8 cellular contexts compared by ENCODE assay signal in genomic region chr5:179817071-179817840, GRCh38. TPM values are rescaled to one million over a fixed set of nuclear protein-coding genes. Genes with fewer than 3 reads are reported as not detected.
A peak's percentile ranks its signal among the peaks of the same experiment; 100 is the strongest.
DNase-seq lines count a peak whose midpoint lies in the region; ATAC-seq and TF ChIP-seq lines count a peak whose summit lies in the region.

No MANE protein-coding gene starts in this region.

- ATAC-seq in RWPE2 (ENCODE audit: low read depth): no peak

- no peak for DNase-seq in BE2C
- peak; percentile 74 for DNase-seq in RWPE2 (ENCODE audit: low spot score)
- no peak for DNase-seq in fibroblast of mammary gland (ENCODE audit: low read depth)
- no peak for DNase-seq in epidermal melanocyte (ENCODE audit: insufficient read length, low spot score)
- no peak for DNase-seq in anterior cingulate cortex (lab: John Stamatoyannopoulos, UW)
- DNase-seq in activated CD4-positive, CD25-positive, alpha-beta regulatory T cell treated with anti-CD3 and anti-CD28 coated beads, Interleukin-2, amount 50 U/mL, for 72 hours: no peak
- DNase-seq in T-helper 2 cell: no peak

- H3K4me3 ChIP-seq in BE2C (ENCODE audit: low read depth, low read length) (peak overlapping the region; percentile 32), RWPE2 (ENCODE audit: severe bottlenecking) (no peak overlapping the region), fibroblast of mammary gland (ENCODE audit: control insufficient read depth, low read depth, low read length) (peak overlapping the region; percentile 29), neutrophil (ENCODE audit: low read depth in 1 of 2, low read length in 1 of 2) (peak overlapping the region; percentile 27 to 45)

- H3K9me3 ChIP-seq in BE2C (no peaks in the 10 kb centered on the region), RWPE2 (ENCODE audit: severe bottlenecking) (no peaks in the 10 kb centered on the region), neutrophil (no peaks in the 10 kb centered on the region)

- H3K27me3 ChIP-seq in BE2C (no peaks in the 10 kb centered on the region), RWPE2 (ENCODE audit: insufficient read depth, poor library complexity, severe bottlenecking) (no peaks in the 10 kb centered on the region), neutrophil (peaks cover 16% of the 10 kb centered on the region)

- TF ChIP-seq CTCF in BE2C (IDR thresholded peaks at IDR 0.05; ENCODE audit: low read depth, low read length): peak; percentile 5; the same call in 1 of the 2 replicates
- no peak for TF ChIP-seq CTCF in RWPE2 (IDR thresholded peaks at IDR 0.05; ENCODE audit: poor library complexity, severe bottlenecking)
- TF ChIP-seq CTCF in fibroblast of mammary gland (conservative IDR thresholded peaks at IDR 0.05; ENCODE audit: control insufficient read depth, insufficient read depth, low read depth, low read length): no peak
- TF ChIP-seq CTCF in neutrophil (IDR thresholded peaks at IDR 0.05): no peak

- H3K4me1 ChIP-seq in BE2C (peaks cover 22% of the 10 kb centered on the region), RWPE2 (ENCODE audit: insufficient read depth, poor library complexity, severe bottlenecking) (peaks cover 25% of the 10 kb centered on the region), neutrophil (ENCODE audit: control insufficient read depth in 1 of 2, insufficient read depth in 1 of 2, low read depth in 1 of 2, low read length in 1 of 2) (peaks cover 45 to 53% of the 10 kb centered on the region in 2 experiments)

- peaks cover 4% of the 10 kb centered on the region; the same call in 1 of the 2 replicates for H3K36me3 ChIP-seq in BE2C
- peaks cover 28% of the 10 kb centered on the region for H3K36me3 ChIP-seq in RWPE2 (ENCODE audit: low read depth)
- peaks cover 26% of the 10 kb centered on the region for H3K36me3 ChIP-seq in neutrophil

- no peak overlapping the region for H3K27ac ChIP-seq in RWPE2 (ENCODE audit: poor library complexity, severe bottlenecking)
- H3K27ac ChIP-seq in neutrophil: peak overlapping the region; percentile 42

RNA-seq across cellular contexts. Expression of gene SQSTM1, which starts 3.4 kb away (rescaled TPM):
- polyA plus RNA-seq in BE2C (2012; ENCODE audit: insufficient read depth, insufficient read length, low read depth): 269 TPM

RNA-seq across cellular contexts. Expression of gene MGAT4B, which starts 10.6 kb away (rescaled TPM):
- polyA plus RNA-seq in BE2C (2012; ENCODE audit: insufficient read depth, insufficient read length, low read depth): 246 TPM

RNA-seq across cellular contexts. Expression of gene LTC4S, which starts 23.5 kb away (rescaled TPM):
- not detected for polyA plus RNA-seq in BE2C (2012; ENCODE audit: insufficient read depth, insufficient read length, low read depth)

RNA-seq across cellular contexts. Expression of gene MRNIP, which starts 41.4 kb away (rescaled TPM):
- 58.0 TPM for polyA plus RNA-seq in BE2C (2012; ENCODE audit: insufficient read depth, insufficient read length, low read depth)
